23 cellular contexts compared by ENCODE assay signal in genomic region chrX:830532-830931, GRCh38.
"Had no signal": no experiment of that assay in that cellular context is flagged by ENCODE, and none has a peak within 500 bp of the region (broad histone marks: within the 10 kb centered on the region; RNA-seq: fewer than 3 reads in every experiment).

No MANE protein-coding gene starts in this region.

- H3K79me2 ChIP-seq: hepatocyte had no signal

- H3K4me3 ChIP-seq: coronary artery, hepatocyte, lung, spleen, thoracic aorta, transverse colon had no signal

- H3K36me3 ChIP-seq: spleen, thoracic aorta, transverse colon had no signal

- H3K4me2 ChIP-seq: hepatocyte had no signal

- H3K36me3 Mint-ChIP-seq: naive B cell; stimulated activated memory B cell treated with anti-CD40 and anti-IgM and Interleukin-4, amounts not matched to agents 10 μg/mL and 1 μg/mL and 100 μg/mL, for 72 hours had no signal

- FAIRE-seq: endothelial cell of umbilical vein had no signal

- H3K27me3 Mint-ChIP-seq: naive B cell; stimulated activated memory B cell treated with anti-CD40 and anti-IgM and Interleukin-4, amounts not matched to agents 10 μg/mL and 1 μg/mL and 100 μg/mL, for 72 hours; stimulated activated naive CD8-positive, alpha-beta T cell treated with anti-CD3 and anti-CD28 coated beads, Interleukin-15, amount 100 ng/mL, for 72 hours had no signal

- H2AFZ ChIP-seq: hepatocyte had no signal

- H3K27me3 ChIP-seq: foreskin keratinocyte, hepatocyte, spleen, transverse colon had no signal

- H3K27ac Mint-ChIP-seq: endodermal cell; naive B cell; nephron; stimulated activated memory B cell treated with anti-CD40 and anti-IgM and Interleukin-4, amounts not matched to agents 10 μg/mL and 1 μg/mL and 100 μg/mL, for 72 hours; stimulated activated naive CD8-positive, alpha-beta T cell treated with anti-CD3 and anti-CD28 coated beads, Interleukin-15, amount 100 ng/mL, for 72 hours had no signal

- H3K4me1 Mint-ChIP-seq: endodermal cell; naive B cell; stimulated activated memory B cell treated with anti-CD40 and anti-IgM and Interleukin-4, amounts not matched to agents 10 μg/mL and 1 μg/mL and 100 μg/mL, for 72 hours had no signal

- H3K9me3 ChIP-seq: thoracic aorta, transverse colon had no signal

- H3K4me1 ChIP-seq: foreskin keratinocyte, spleen, transverse colon had no signal

- H3K27ac ChIP-seq: coronary artery, foreskin keratinocyte, hepatocyte, spleen, thoracic aorta, transverse colon had no signal

- H3K4me3 Mint-ChIP-seq: endodermal cell; nephron; stimulated activated memory B cell treated with anti-CD40 and anti-IgM and Interleukin-4, amounts not matched to agents 10 μg/mL and 1 μg/mL and 100 μg/mL, for 72 hours; stimulated activated naive CD8-positive, alpha-beta T cell treated with anti-CD3 and anti-CD28 coated beads, Interleukin-15, amount 100 ng/mL, for 72 hours had no signal

- DNase-seq: effector CD4-positive, alpha-beta T cell; endodermal cell; erythroblast; foreskin keratinocyte; head of caudate nucleus; left colon; left ventricle myocardium superior; mesenchymal stem cell; naive B cell; posterior cingulate gyrus; spleen; stimulated activated CD4-positive, alpha-beta T cell treated with anti-CD3 and anti-CD28 coated beads, Interleukin-15, amount 100 ng/mL, for 24 hours; stimulated activated CD4-positive, alpha-beta T cell treated with anti-CD3 and anti-CD28 coated beads, Interleukin-1b, Interleukin-23, amount 100 ng/mL, for 48 hours; stimulated activated CD4-positive, alpha-beta T cell treated with anti-CD3 and anti-CD28 coated beads, Interleukin-4, amount 100 ng/mL, for 24 hours; stimulated activated naive CD8-positive, alpha-beta T cell treated with anti-CD3 and anti-CD28 coated beads, Interleukin-15, amount 100 ng/mL, for 72 hours; transverse colon had no signal
